In the genomic region with DNA sequence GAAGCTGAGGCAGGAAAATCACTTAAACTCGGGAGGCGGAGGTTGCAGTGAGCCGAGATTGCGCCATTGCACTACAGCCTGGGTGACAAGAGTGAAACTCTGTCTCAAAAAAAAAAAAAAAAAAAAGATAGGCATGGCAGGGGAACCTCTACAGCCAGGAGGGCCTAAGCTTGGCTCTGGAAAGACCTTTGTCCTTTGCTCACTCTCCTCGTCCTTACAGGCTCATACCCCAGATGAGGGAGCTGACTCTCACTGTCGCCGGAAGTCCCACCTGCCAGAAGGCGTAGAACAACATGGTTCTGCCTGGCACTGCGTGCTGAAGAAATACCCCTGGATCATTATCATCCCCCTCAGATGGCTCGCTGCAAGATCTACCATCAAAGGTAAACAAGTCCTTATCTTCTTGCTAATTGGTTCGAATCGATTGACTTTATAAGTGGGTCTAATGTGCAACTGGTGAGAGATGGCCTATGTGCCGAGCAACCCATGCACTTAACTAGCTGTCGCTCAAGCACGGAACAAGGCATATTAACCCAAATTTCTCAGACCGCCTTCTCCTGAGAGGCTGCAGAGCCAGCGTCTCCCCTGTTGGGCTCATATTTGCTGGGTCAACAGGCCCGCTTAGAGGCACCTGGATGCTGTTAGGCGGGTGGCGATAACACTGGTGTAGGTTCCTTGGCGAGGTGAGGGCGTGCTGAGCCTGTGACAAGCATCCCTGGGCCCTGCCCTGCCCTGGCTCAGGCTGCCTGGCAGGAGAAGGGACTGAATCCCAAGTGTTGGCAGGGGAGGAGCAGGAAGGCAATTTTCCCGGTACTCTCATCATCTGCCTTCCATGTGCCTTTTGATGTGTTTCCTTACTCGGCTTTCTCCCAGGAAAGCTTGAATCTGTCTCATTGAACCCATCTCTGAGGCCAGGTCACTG, we compare ENCODE assay signal across 18 cellular contexts. TPM values are rescaled to one million over a fixed set of nuclear protein-coding genes. Genes with fewer than 3 reads are reported as not detected.
A peak's percentile ranks its signal among the peaks of the same experiment; 100 is the strongest.
DNase-seq lines count a peak whose midpoint lies in the region; ATAC-seq and TF ChIP-seq lines count a peak whose summit lies in the region.
"Had no signal": no experiment of that assay in that cellular context is flagged by ENCODE, and none has a peak within 500 bp of the region (broad histone marks: within the 10 kb centered on the region; RNA-seq: fewer than 3 reads in every experiment).

No MANE protein-coding gene starts in this region.

- peak overlapping the region; percentile 3 for H3K18ac ChIP-seq in mesendoderm (ENCODE audit: low read length)

- no peak overlapping the region for H3K4me3 ChIP-seq in body of pancreas
- no peak overlapping the region for H3K4me3 ChIP-seq in mesendoderm (ENCODE audit: low read length)
- H3K4me3 ChIP-seq: colonic mucosa had no signal

- no peak for TF ChIP-seq POLR2A in body of pancreas (IDR thresholded peaks at IDR 0.05)

- H3K27me3 ChIP-seq in body of pancreas = no peaks in the 10 kb centered on the region
- no peaks in the 10 kb centered on the region for H3K27me3 ChIP-seq in mesendoderm (ENCODE audit: insufficient read depth, low read length, poor library complexity)
- H3K27me3 ChIP-seq: colonic mucosa had no signal

- H3K4me1 ChIP-seq in body of pancreas (peaks cover 57% of the 10 kb centered on the region), mesendoderm (ENCODE audit: control insufficient read depth, low read depth, low read length) (peaks cover 22% of the 10 kb centered on the region)

- peak overlapping the region; percentile 75 for H3K56ac ChIP-seq in mesendoderm (ENCODE audit: low read length)

- H3K36me3 ChIP-seq in body of pancreas (replicated peaks in 1 of 2; ENCODE audit: insufficient read depth in 1 of 2, low read depth in 2 of 2) = no peaks in the 10 kb centered on the region
- no peaks in the 10 kb centered on the region for H3K36me3 ChIP-seq in mesendoderm (ENCODE audit: control insufficient read depth, insufficient read depth, low read length)
- H3K36me3 ChIP-seq: colonic mucosa had no signal

- 82 to 87% methylated on average over 17 to 24 of the region's 24 CpGs for WGBS in body of pancreas, 2 donors
- WGBS in mesendoderm (ENCODE audit: extremely low coverage, insufficient coverage, low lambda C conversion rate) = no CpG with 5 or more reads among the region's 24 CpGs

- H3K27ac ChIP-seq in body of pancreas = peak overlapping the region in 3 of 4 donors; percentile 91 to 94 (median 94)
- H3K27ac ChIP-seq in mesendoderm (ENCODE audit: low read depth, low read length) = no peak overlapping the region
- H3K27ac ChIP-seq: colonic mucosa had no signal

- H3K4ac ChIP-seq in mesendoderm (ENCODE audit: low read depth, low read length) = peak overlapping the region; percentile 25

- no peak overlapping the region for H4K5ac ChIP-seq in mesendoderm (ENCODE audit: low read length)

- intact Hi-C loops in Right ventricle myocardium inferior (cut with DNase I) (loop anchor here (5.0 kb wide), 1 partner anchor 73 kb away; no protein-coding TSS in a partner anchor), left ventricle myocardium superior (cut with micrococcal nuclease) (no loop called here), body of pancreas (cut with DNase I) (no loop called here)

- H3K79me2 ChIP-seq in mesendoderm (ENCODE audit: control insufficient read depth, insufficient read depth, low read length) = no peaks in the 10 kb centered on the region

- no peaks in the 10 kb centered on the region for H3K79me1 ChIP-seq in mesendoderm (ENCODE audit: low read length)

- H2BK5ac ChIP-seq in mesendoderm (ENCODE audit: low read length) = peak overlapping the region; percentile 40

- H4K8ac ChIP-seq in mesendoderm (ENCODE audit: low read depth, low read length) = no peak overlapping the region

- H3K9me3 ChIP-seq in body of pancreas = no peaks in the 10 kb centered on the region
- H3K9me3 ChIP-seq: colonic mucosa had no signal

- no peak overlapping the region for H2BK15ac ChIP-seq in mesendoderm (replicated peaks; ENCODE audit: low read depth)

- DNase-seq in Right ventricle myocardium inferior (ENCODE audit: missing footprints) = peak; percentile 64
- DNase-seq in left ventricle myocardium superior = no peak
- DNase-seq in body of pancreas = peak in 2 of 4 donors; percentile 35 to 36
- no peak for DNase-seq in mesendoderm
- DNase-seq in pons (ENCODE audit: low spot score) = no peak
- no peak for DNase-seq in hippocampal formation (lab: John Stamatoyannopoulos, UW)
- DNase-seq in Kasumi-1 (lab: John Stamatoyannopoulos, UW) = no peak
- DNase-seq: activated CD4-positive, alpha-beta T cell treated with anti-CD3 and anti-CD28 coated beads, Interleukin-2, amount 10 ng/mL, durations not matched to agents 7 days and 5 days; activated T-cell treated with anti-CD3 and anti-CD28 coated beads, Interleukin-2, amount 50 U/mL, for 4 hours; colonic mucosa; H9; Karpas-422; left cardiac atrium; naive thymus-derived CD8-positive, alpha-beta T cell; NCI-H2029 treated with DMSO at 0.1 percent for 48 hours; stimulated activated naive B cell treated with anti-CD40 and anti-IgM and Interleukin-4, amounts not matched to agents 10 μg/mL and 1 μg/mL and 100 μg/mL, for 72 hours had no signal

- H3K9ac ChIP-seq in mesendoderm (ENCODE audit: low read length) = peak overlapping the region; percentile 7

- no peak overlapping the region for H2AK5ac ChIP-seq in mesendoderm (ENCODE audit: low read length)

- no peak overlapping the region for H3K4me2 ChIP-seq in mesendoderm (ENCODE audit: low read length)

- no peak for ATAC-seq in Right ventricle myocardium inferior
- ATAC-seq in left ventricle myocardium superior = no peak
- no peak for ATAC-seq in body of pancreas
- no peak for ATAC-seq in HG02938 (IDR thresholded peaks at IDR 0.05; ENCODE audit: unreplicated experiment)
- ATAC-seq: activated T-cell treated with anti-CD3 and anti-CD28 coated beads, Interleukin-2, amount 50 U/mL, for 4 hours; esophagus mucosa; left cardiac atrium; naive thymus-derived CD8-positive, alpha-beta T cell; stimulated activated naive B cell treated with anti-CD40 and anti-IgM and Interleukin-4, amounts not matched to agents 10 μg/mL and 1 μg/mL and 100 μg/mL, for 72 hours had no signal

- TF ChIP-seq CTCF in body of pancreas (IDR thresholded peaks at IDR 0.05) = no peak

- no peak overlapping the region for H2BK120ac ChIP-seq in mesendoderm (ENCODE audit: low read depth, low read length)

- no peak overlapping the region for H3K23ac ChIP-seq in mesendoderm (ENCODE audit: low read length)

RNA-seq across cellular contexts. Expression of a gene that starts 29.6 kb away (rescaled TPM):
- 3.2 TPM for total RNA-seq in Right ventricle myocardium inferior
- total RNA-seq in left ventricle myocardium superior = 1.9 TPM
- total RNA-seq in body of pancreas = 1 to 10 TPM; 3.1 to 3.6 TPM
- 0.20 TPM for polyA plus RNA-seq in mesendoderm (2013, experiment 1 of 2)
- 0.14 TPM for polyA plus RNA-seq in mesendoderm (2013, experiment 2 of 2)

RNA-seq across cellular contexts. Expression of a gene that starts 34.4 kb away (rescaled TPM):
- total RNA-seq in Right ventricle myocardium inferior = 24.1 TPM
- 28.9 TPM for total RNA-seq in left ventricle myocardium superior
- 10 to 100 TPM; 34.8 to 77.8 TPM for total RNA-seq in body of pancreas
- polyA plus RNA-seq in mesendoderm (2013, experiment 1 of 2) = 20.0 TPM
- polyA plus RNA-seq in mesendoderm (2013, experiment 2 of 2) = 19.3 TPM

RNA-seq across cellular contexts. Expression of a gene that starts 46.2 kb away (rescaled TPM):
- total RNA-seq in Right ventricle myocardium inferior (14.3 TPM), left ventricle myocardium superior (14.4 TPM), body of pancreas (10 to 100 TPM; 17.1 to 36.3 TPM)
- 43.4 TPM for polyA plus RNA-seq in mesendoderm (2013, experiment 1 of 2)
- 43.4 TPM for polyA plus RNA-seq in mesendoderm (2013, experiment 2 of 2)

RNA-seq across cellular contexts. Expression of a gene that starts 59.3 kb away (rescaled TPM):
- total RNA-seq in Right ventricle myocardium inferior (22.7 TPM), left ventricle myocardium superior (19.0 TPM), body of pancreas (10 to 100 TPM in 1 of 2 donors, 1 to 10 TPM in 1; 9.6 to 18.1 TPM)
- 0.10 TPM for polyA plus RNA-seq in mesendoderm (2013, experiment 1 of 2)
- 0.10 TPM for polyA plus RNA-seq in mesendoderm (2013, experiment 2 of 2)
